Comparison of ENCODE assay signal across 20 cellular contexts in the genomic region with DNA sequence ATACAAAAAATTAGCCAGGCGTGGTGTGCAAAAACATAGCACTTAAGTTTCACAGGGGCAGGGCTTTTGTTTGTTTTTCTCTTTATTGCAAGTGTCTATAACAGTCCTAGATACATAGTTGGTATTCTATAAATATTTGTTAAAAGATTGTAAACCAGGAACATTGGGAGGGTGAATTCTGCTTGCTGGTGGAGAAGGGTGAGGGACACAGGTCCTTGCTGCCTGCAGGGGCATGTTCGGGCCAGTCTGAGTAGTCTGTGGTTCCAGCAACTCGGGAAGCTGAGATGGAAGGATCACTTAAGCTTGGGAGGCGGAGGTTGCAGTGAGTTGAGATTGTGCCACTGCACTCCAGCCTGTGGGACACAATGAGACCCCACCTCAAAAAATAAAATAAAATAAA. TPM values are rescaled to one million over a fixed set of nuclear protein-coding genes. Genes with fewer than 3 reads are reported as not detected.
DNase-seq lines count a peak whose midpoint lies in the region; ATAC-seq and TF ChIP-seq lines count a peak whose summit lies in the region.
"Had no signal": no experiment of that assay in that cellular context is flagged by ENCODE, and none has a peak within 500 bp of the region (broad histone marks: within the 10 kb centered on the region; RNA-seq: fewer than 3 reads in every experiment).

No MANE protein-coding gene starts in this region.

- no peak overlapping the region for H4K91ac ChIP-seq in neuronal stem cell (ENCODE audit: low read depth, low read length, poor library complexity)

- no peak overlapping the region for H2AK5ac ChIP-seq in neuronal stem cell (ENCODE audit: low read depth, low read length)

- H3K27ac ChIP-seq in GM23248 (peak overlapping the region; percentile 13), SK-N-SH (ENCODE audit: low read depth in 2 of 2, low read length in 1 of 2) (peak overlapping the region; percentile 80 to 86; a peak in 3 of 4 replicates), rectal smooth muscle tissue (ENCODE audit: low read depth, low read length) (peak overlapping the region; percentile 60), neuronal stem cell (replicated peaks; ENCODE audit: low read length) (no peak overlapping the region)
- H3K27ac ChIP-seq: BLaER1 treated with 17β-estradiol and CSF1 and Interleukin-3, amounts not matched to agents 10 nM and 100 nM; psoas muscle; suprapubic skin; WERI-Rb-1 had no signal

- no peak overlapping the region for H2BK15ac ChIP-seq in neuronal stem cell (ENCODE audit: low read length)

- H3K36me3 ChIP-seq in GM23248 (ENCODE audit: low read depth) (no peaks in the 10 kb centered on the region), SK-N-SH (replicated peaks in 1 of 2; ENCODE audit: control insufficient read depth in 1 of 2, insufficient read depth in 2 of 2, low read length in 1 of 2) (no peaks in the 10 kb centered on the region), rectal smooth muscle tissue (ENCODE audit: control insufficient read depth, insufficient read depth, low read length) (no peaks in the 10 kb centered on the region), neuronal stem cell (replicated peaks in 1 of 2; ENCODE audit: control insufficient read depth in 2 of 2, insufficient read depth in 2 of 2, low read length in 2 of 2) (no peaks in the 10 kb centered on the region)
- H3K36me3 ChIP-seq: BLaER1 treated with 17β-estradiol and CSF1 and Interleukin-3, amounts not matched to agents 10 nM and 100 nM; suprapubic skin; WERI-Rb-1 had no signal

- no peak overlapping the region for H3K14ac ChIP-seq in neuronal stem cell (ENCODE audit: low read length)

- ATAC-seq in esophagus mucosa (peak; percentile 50), GM21737 (IDR thresholded peaks at IDR 0.05; ENCODE audit: unreplicated experiment) (no peak), GM21529 (IDR thresholded peaks at IDR 0.05; ENCODE audit: unreplicated experiment) (no peak)
- ATAC-seq: effector memory CD8-positive, alpha-beta T cell had no signal

- POLR2A ChIA-PET in SK-N-SH (lab: Yijun Ruan, JAX): interaction anchor here (1.2 kb wide), 1 partner anchor 68 kb away, joined by 3 read pairs; no protein-coding TSS in a partner anchor

- no peak overlapping the region for H2BK5ac ChIP-seq in neuronal stem cell (ENCODE audit: low read length)

- H4K20me1 ChIP-seq in GM23248 (ENCODE audit: insufficient read depth) (no peaks in the 10 kb centered on the region), SK-N-SH (ENCODE audit: insufficient read depth) (no peaks in the 10 kb centered on the region)

- WGBS in GM23248 (ENCODE audit: low coverage in 1 of 2, low lambda C conversion rate in 2 of 2, missing lambda C conversion rate in 2 of 2), 2 experiments: 97 to 98% methylated on average over 4 of the region's 4 CpGs
- 66% methylated on average over 4 of the region's 4 CpGs for WGBS in SK-N-SH (ENCODE audit: low lambda C conversion rate)
- no CpG with 5 or more reads among the region's 4 CpGs for WGBS in neuronal stem cell (ENCODE audit: extremely low coverage in 2 of 2, insufficient read length in 2 of 2, insufficient replicate concordance in 1 of 2), 2 donors

- TF ChIP-seq CTCF in SK-N-SH (IDR thresholded peaks at IDR 0.05): no peak

- DNase-seq in GM23248 (no peak), SK-N-SH (no peak), KG1 (lab: John Stamatoyannopoulos, UW) (no peak), neuronal stem cell (ENCODE audit: low spot score) (no peak)
- DNase-seq: activated CD8-positive, alpha-beta memory T cell treated with anti-CD3 and anti-CD28 coated beads for 24 hours; activated effector memory CD4-positive, alpha-beta T cell treated with Interleukin-2 at 50 U/mL for 16 hours; effector memory CD8-positive, alpha-beta T cell; islet precursor cell; MV-4-11; NCI-H2227 treated with DMSO at 0.1 percent for 48 hours; OCI-M1; psoas muscle; SW 1271; WERI-Rb-1 had no signal

- in situ Hi-C loops in GM23248 (cut with MboI): no loop called here

- H3K4me1 ChIP-seq in GM23248 (ENCODE audit: insufficient read depth) (peaks cover 71% of the 10 kb centered on the region), SK-N-SH (ENCODE audit: control insufficient read depth in 1 of 2, insufficient read depth in 2 of 2, low read depth in 1 of 2, low read length in 1 of 2) (peaks cover 20 to 81% of the 10 kb centered on the region in 2 experiments; a peak in 3 of 4 replicates), rectal smooth muscle tissue (ENCODE audit: control insufficient read depth, insufficient read depth, low read length) (peaks cover 11% of the 10 kb centered on the region), neuronal stem cell (ENCODE audit: control insufficient read depth in 2 of 2, insufficient read depth in 1 of 2, low read depth in 1 of 2, low read length in 2 of 2) (peaks cover 12 to 14% of the 10 kb centered on the region in 2 donors)

- peaks cover 35% of the 10 kb centered on the region for H3F3A ChIP-seq in GM23248 (ENCODE audit: insufficient read depth)
- peaks cover 48% of the 10 kb centered on the region for H3F3A ChIP-seq in SK-N-SH (replicated peaks; ENCODE audit: insufficient read depth)

- 0 out of 2 replicates have a peak overlapping the region, but pooled peaks have one; percentile 21 for H2AFZ ChIP-seq in GM23248
- H2AFZ ChIP-seq in SK-N-SH (ENCODE audit: low read depth): peak overlapping the region; percentile 38; the same call in 1 of the 2 replicates
- H2AFZ ChIP-seq in neuronal stem cell (ENCODE audit: low read length): no peak overlapping the region

- H2BK120ac ChIP-seq in neuronal stem cell (ENCODE audit: low read depth, low read length): no peak overlapping the region

- H3K9me3 ChIP-seq in GM23248 (ENCODE audit: low read depth): no peaks in the 10 kb centered on the region
- H3K9me3 ChIP-seq in SK-N-SH: no peaks in the 10 kb centered on the region
- no peaks in the 10 kb centered on the region for H3K9me3 ChIP-seq in neuronal stem cell (replicated peaks in 1 of 2; ENCODE audit: control insufficient read depth in 2 of 2, insufficient read depth in 1 of 2, low read depth in 1 of 2, low read length in 2 of 2)
- H3K9me3 ChIP-seq: BLaER1 treated with 17β-estradiol and CSF1 and Interleukin-3, amounts not matched to agents 10 nM and 100 nM; psoas muscle; suprapubic skin had no signal

- no peak overlapping the region for H2BK12ac ChIP-seq in neuronal stem cell (ENCODE audit: low read length)

- H4K8ac ChIP-seq in neuronal stem cell (ENCODE audit: low read depth, low read length): no peak overlapping the region

- no peak for TF ChIP-seq RAD21 in SK-N-SH (IDR thresholded peaks at IDR 0.05; ENCODE audit: low read length)

- H3K4me2 ChIP-seq in GM23248 (ENCODE audit: unreplicated experiment) (peak overlapping the region; percentile 48), SK-N-SH (peak overlapping the region; percentile 50; the same call in 1 of the 2 replicates), neuronal stem cell (ENCODE audit: insufficient read depth, low read length, poor library complexity, severe bottlenecking) (no peak overlapping the region)

- CTCF ChIA-PET in SK-N-SH (lab: Yijun Ruan, JAX): interaction anchor here (1.5 kb wide), 1 partner anchor 32 kb away, joined by 3 read pairs; no protein-coding TSS in a partner anchor

- H3K79me1 ChIP-seq in neuronal stem cell (ENCODE audit: low read depth, low read length): no peaks in the 10 kb centered on the region

- TF ChIP-seq EP300 in SK-N-SH (IDR thresholded peaks at IDR 0.05; ENCODE audit: borderline replicate concordance in 1 of 2, low read depth in 1 of 2, low read length in 1 of 2): no peak

- H3K9me2 ChIP-seq in GM23248 (ENCODE audit: insufficient read depth): no peaks in the 10 kb centered on the region
- H3K9me2 ChIP-seq in SK-N-SH: no peaks in the 10 kb centered on the region

- no peak overlapping the region for H3K4me3 ChIP-seq in GM23248
- H3K4me3 ChIP-seq in SK-N-SH (ENCODE audit: low read depth in 2 of 2, low read length in 1 of 2): no peak overlapping the region
- H3K4me3 ChIP-seq in rectal smooth muscle tissue (ENCODE audit: low read length): no peak overlapping the region
- H3K4me3 ChIP-seq in neuronal stem cell (ENCODE audit: low read length in 2 of 2): no peak overlapping the region
- H3K4me3 ChIP-seq: BLaER1 treated with 17β-estradiol and CSF1 and Interleukin-3, amounts not matched to agents 10 nM and 100 nM; psoas muscle; suprapubic skin had no signal

- H3K27me3 ChIP-seq in GM23248 (replicated peaks; ENCODE audit: insufficient read depth) (no peaks in the 10 kb centered on the region), SK-N-SH (ENCODE audit: insufficient read depth) (no peaks in the 10 kb centered on the region), rectal smooth muscle tissue (ENCODE audit: control insufficient read depth, insufficient read depth, low read length) (no peaks in the 10 kb centered on the region), neuronal stem cell (ENCODE audit: control insufficient read depth in 3 of 3, insufficient read depth in 3 of 3, low read depth in 1 of 3, low read length in 3 of 3) (no peaks in the 10 kb centered on the region)
- H3K27me3 ChIP-seq: suprapubic skin had no signal

- H3K9ac ChIP-seq in GM23248 (no peak overlapping the region), SK-N-SH (peak overlapping the region; percentile 51; the same call in 1 of the 2 replicates), rectal smooth muscle tissue (ENCODE audit: low read length) (no peak overlapping the region), neuronal stem cell (ENCODE audit: low read depth, low read length, poor library complexity) (no peak overlapping the region)
- H3K9ac ChIP-seq: BLaER1 treated with 17β-estradiol and CSF1 and Interleukin-3, amounts not matched to agents 10 nM and 100 nM had no signal

- H3K79me2 ChIP-seq in GM23248 (ENCODE audit: insufficient read depth) (no peaks in the 10 kb centered on the region), SK-N-SH (ENCODE audit: insufficient read depth) (no peaks in the 10 kb centered on the region)

- H3K4ac ChIP-seq in neuronal stem cell (ENCODE audit: low read length): no peak overlapping the region

- no peak overlapping the region for H3K23ac ChIP-seq in neuronal stem cell (ENCODE audit: low read depth, low read length, poor library complexity)

- no peak overlapping the region for H3K18ac ChIP-seq in neuronal stem cell (ENCODE audit: low read length)

TF ChIP-seq in SK-N-SH, 30 proteins besides CTCF, POLR2A, EP300 and RAD21 (continues in another document):
- TF ChIP-seq TEAD4 (IDR thresholded peaks at IDR 0.05; ENCODE audit: borderline replicate concordance, insufficient read depth): no peak
- TF ChIP-seq, protein P1, sequence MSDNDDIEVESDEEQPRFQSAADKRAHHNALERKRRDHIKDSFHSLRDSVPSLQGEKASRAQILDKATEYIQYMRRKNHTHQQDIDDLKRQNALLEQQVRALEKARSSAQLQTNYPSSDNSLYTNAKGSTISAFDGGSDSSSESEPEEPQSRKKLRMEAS (IDR thresholded peaks at IDR 0.05; ENCODE audit: low read depth): no peak

RNA-seq across cellular contexts. Expression of a gene that starts 53.0 kb away (rescaled TPM):
- 979 and 1,006 TPM in 2 replicates for total RNA-seq in GM23248 (2014; rRNA removed; shearing (Covaris generic))
- polyA plus RNA-seq in GM23248 (2016; fragmentation: Nextera tagmentation; extraction: Ambion mirVana) (1,627 and 1,708 TPM in 2 replicates), SK-N-SH (2012; rRNA removed) (2,018 and 3,014 TPM in 2 replicates)
- 1,664 and 2,199 TPM in 2 replicates for polyA plus RNA-seq in SK-N-SH (2012; cell fraction: cytosol; rRNA removed)
- 828 and 1,169 TPM in 2 replicates for polyA plus RNA-seq in SK-N-SH (2012; cell fraction: nucleus; rRNA removed)
- total RNA-seq in esophagus mucosa: 2,683 TPM
- 12,339 TPM for polyA plus RNA-seq in neuronal stem cell (2013, experiment 1 of 2)
- polyA plus RNA-seq in neuronal stem cell (2013, experiment 2 of 2): 11,893 TPM
